In genomic region chr1:47763456-47764171, GRCh38 we compare ENCODE assay signal across 19 cellular contexts.
A peak's percentile ranks its signal among the peaks of the same experiment; 100 is the strongest.
DNase-seq lines count a peak whose midpoint lies in the region; ATAC-seq and TF ChIP-seq lines count a peak whose summit lies in the region.
"Had no signal": no experiment of that assay in that cellular context is flagged by ENCODE, and none has a peak within 500 bp of the region (broad histone marks: within the 10 kb centered on the region; RNA-seq: fewer than 3 reads in every experiment).

No MANE protein-coding gene starts in this region.

- no peaks in the 10 kb centered on the region for H3K36me3 ChIP-seq in RWPE2 (ENCODE audit: low read depth)
- H3K36me3 ChIP-seq: lower lobe of right lung, SJCRH30 had no signal

- DNase-seq in AG08396 (ENCODE audit: low spot score) (peak; percentile 40), RWPE2 (ENCODE audit: low spot score) (peak; percentile 23), medulla oblongata (ENCODE audit: extremely low spot score) (peak; percentile 9), mesenteric fat pad (ENCODE audit: low spot score) (no peak)
- DNase-seq: activated naive CD4-positive, alpha-beta T cell; body of pancreas; CD4-positive, alpha-beta T cell; DND-41; effector CD8-positive, alpha-beta T cell; foreskin melanocyte; lower lobe of right lung; naive thymus-derived CD8-positive, alpha-beta T cell; NCI-H1092; SJCRH30 had no signal

- H3K27ac ChIP-seq in RWPE2 (ENCODE audit: poor library complexity, severe bottlenecking) = no peak overlapping the region
- H3K27ac ChIP-seq: A549, body of pancreas, lower lobe of right lung, SJCRH30 had no signal

- no peak for TF ChIP-seq CTCF in RWPE2 (IDR thresholded peaks at IDR 0.05; ENCODE audit: poor library complexity, severe bottlenecking)

- no peaks in the 10 kb centered on the region for H3K27me3 ChIP-seq in RWPE2 (ENCODE audit: insufficient read depth, poor library complexity, severe bottlenecking)
- H3K27me3 ChIP-seq: body of pancreas, SJCRH30 had no signal

- H3K4me3 ChIP-seq in RWPE2 (ENCODE audit: severe bottlenecking) = no peak overlapping the region
- H3K4me3 ChIP-seq: A549, body of pancreas, lower lobe of right lung, SJCRH30 had no signal

- no peaks in the 10 kb centered on the region for H3K9me3 ChIP-seq in RWPE2 (ENCODE audit: severe bottlenecking)
- H3K9me3 ChIP-seq: A549, body of pancreas, lower lobe of right lung, SJCRH30 had no signal

- ATAC-seq in RWPE2 (ENCODE audit: low read depth) (peak; percentile 64), esophagus mucosa (peak; percentile 78), GM21447 (IDR thresholded peaks at IDR 0.05; ENCODE audit: unreplicated experiment) (no peak), GM21360 (IDR thresholded peaks at IDR 0.05; ENCODE audit: unreplicated experiment) (no peak), GM19452 (IDR thresholded peaks at IDR 0.05; ENCODE audit: unreplicated experiment) (no peak)
- ATAC-seq: A549; body of pancreas; lower lobe of right lung; naive thymus-derived CD8-positive, alpha-beta T cell had no signal

- no peaks in the 10 kb centered on the region for H3K4me1 ChIP-seq in RWPE2 (ENCODE audit: insufficient read depth, poor library complexity, severe bottlenecking)
- H3K4me1 ChIP-seq: A549, lower lobe of right lung had no signal

Comparison
In these comparisons a context has a peak if more than half of its experiments do, and no peak if none do; other contexts are left out.
1. ATAC-seq: peak in RWPE2 (single experiment) and esophagus mucosa (single experiment); none in GM21447 (single experiment), GM21360 (single experiment) and GM19452 (single experiment).